Comparison of ENCODE assay signal across 6 cellular contexts in genomic region chr12:55818140-55818728, GRCh38. TPM values are rescaled to one million over a fixed set of nuclear protein-coding genes. Genes with fewer than 3 reads are reported as not detected.
DNase-seq lines count a peak whose midpoint lies in the region; ATAC-seq and TF ChIP-seq lines count a peak whose summit lies in the region.

No MANE protein-coding gene starts in this region.

- no peak overlapping the region for H3K27ac ChIP-seq in mesodermal cell (ENCODE audit: low read depth, low read length, severe bottlenecking)

- intact Hi-C loops in activated CD8-positive, alpha-beta T cell treated with anti-CD3 and anti-CD28 coated beads for 36 hours (cut with micrococcal nuclease) = loop anchor here (5.0 kb wide), 1 partner anchor 81 kb away; no protein-coding TSS in a partner anchor

- H3K4me1 Mint-ChIP-seq in activated CD8-positive, alpha-beta T cell treated with anti-CD3 and anti-CD28 coated beads for 36 hours (ENCODE audit: low read depth) = peaks cover 38% of the 10 kb centered on the region
- peaks cover 13% of the 10 kb centered on the region for H3K4me1 Mint-ChIP-seq in glutamatergic neuron (ENCODE audit: low read depth, unreplicated experiment)

- H3K9me3 Mint-ChIP-seq in activated CD8-positive, alpha-beta T cell treated with anti-CD3 and anti-CD28 coated beads for 36 hours = no peaks in the 10 kb centered on the region
- peaks cover 3% of the 10 kb centered on the region for H3K9me3 Mint-ChIP-seq in glutamatergic neuron (ENCODE audit: unreplicated experiment)

- CTCF ChIA-PET in activated CD8-positive, alpha-beta T cell treated with anti-CD3 and anti-CD28 coated beads for 36 hours (lab: Charles Lee) = interaction anchor here (1.0 to 4.7 kb wide), 14 partner anchors 9 to 193 kb away, joined by 3 to 34 read pairs (median 7); partner anchors contain the start of genes DNAJC14, PYM1 and RAB5B

- no peak overlapping the region for H3K4me3 Mint-ChIP-seq in activated CD8-positive, alpha-beta T cell treated with anti-CD3 and anti-CD28 coated beads for 36 hours
- H3K4me3 Mint-ChIP-seq in glutamatergic neuron (ENCODE audit: unreplicated experiment) = no peak overlapping the region

- TF ChIP-seq CTCF in activated CD8-positive, alpha-beta T cell treated with anti-CD3 and anti-CD28 coated beads for 36 hours (IDR thresholded peaks at IDR 0.05) = no peak
- TF ChIP-seq CTCF in glutamatergic neuron (IDR thresholded peaks at IDR 0.05; ENCODE audit: partially characterized antibody, unreplicated experiment) = no peak

- peaks cover 72% of the 10 kb centered on the region for H3K36me3 ChIP-seq in mesodermal cell (ENCODE audit: control insufficient read depth, insufficient read depth, low read length)

- peaks cover 29% of the 10 kb centered on the region for H3K36me3 Mint-ChIP-seq in activated CD8-positive, alpha-beta T cell treated with anti-CD3 and anti-CD28 coated beads for 36 hours (ENCODE audit: low read depth)
- no peaks in the 10 kb centered on the region for H3K36me3 Mint-ChIP-seq in glutamatergic neuron (ENCODE audit: unreplicated experiment)

- peak; percentile 20 for ATAC-seq in HG02870 (IDR thresholded peaks at IDR 0.05; ENCODE audit: unreplicated experiment)
- ATAC-seq in activated CD8-positive, alpha-beta T cell treated with anti-CD3 and anti-CD28 coated beads for 36 hours = peak; percentile 45

- 1 to 6% methylated on average over 12 to 14 of the region's 17 CpGs for WGBS in mesodermal cell (ENCODE audit: insufficient coverage in 2 of 2), 2 experiments

- H3K27me3 Mint-ChIP-seq in activated CD8-positive, alpha-beta T cell treated with anti-CD3 and anti-CD28 coated beads for 36 hours = no peaks in the 10 kb centered on the region
- H3K27me3 Mint-ChIP-seq in glutamatergic neuron (ENCODE audit: unreplicated experiment) = no peaks in the 10 kb centered on the region

- DNase-seq in activated CD8-positive, alpha-beta T cell treated with anti-CD3 and anti-CD28 coated beads for 36 hours = no peak
- DNase-seq in glutamatergic neuron = no peak
- DNase-seq in stimulated activated CD4-positive, alpha-beta T cell treated with anti-CD3 and anti-CD28 coated beads, Interleukin-4, amount 100 ng/mL, for 4 hours = no peak

- H3K9me3 ChIP-seq in mesodermal cell (ENCODE audit: control insufficient read depth, low read length) = no peaks in the 10 kb centered on the region

- no peak overlapping the region for H3K27ac Mint-ChIP-seq in activated CD8-positive, alpha-beta T cell treated with anti-CD3 and anti-CD28 coated beads for 36 hours
- H3K27ac Mint-ChIP-seq in glutamatergic neuron (ENCODE audit: unreplicated experiment) = no peak overlapping the region

- H3K4me1 ChIP-seq in mesodermal cell (ENCODE audit: control insufficient read depth, insufficient read depth, low read length, poor library complexity, severe bottlenecking) = peaks cover 18% of the 10 kb centered on the region

- H3K4me3 ChIP-seq in GM08714 (ENCODE audit: low read length) = peak overlapping the region; percentile 92
- H3K4me3 ChIP-seq in mesodermal cell (ENCODE audit: extremely low read depth, insufficient read depth, low read length, poor library complexity, severe bottlenecking) = peak overlapping the region; percentile 97

- POLR2A ChIA-PET in activated CD8-positive, alpha-beta T cell treated with anti-CD3 and anti-CD28 coated beads for 36 hours (lab: Charles Lee) = interaction anchor here (0.7 to 6.0 kb wide), 7 partner anchors 11 to 122 kb away, joined by 3 to 60 read pairs (median 5); partner anchors contain the start of genes DGKA, DNAJC14 and PYM1

RNA-seq across cellular contexts. Expression of gene ORMDL2, which starts 0.4 kb away (rescaled TPM):
- 10 to 100 TPM; 24.2 to 27.0 TPM for total RNA-seq in activated CD8-positive, alpha-beta T cell treated with anti-CD3 and anti-CD28 coated beads for 36 hours
- 39.3 TPM for polyA plus RNA-seq in mesodermal cell (2013, experiment 1 of 2)
- 35.5 TPM for polyA plus RNA-seq in mesodermal cell (2013, experiment 2 of 2)
- total RNA-seq in glutamatergic neuron (ENCODE audit: unreplicated experiment) = 47.6 TPM

RNA-seq across cellular contexts. Expression of gene SARNP, which starts 0.7 kb away (rescaled TPM):
- 10 to 100 TPM; 93.9 to 94.0 TPM for total RNA-seq in activated CD8-positive, alpha-beta T cell treated with anti-CD3 and anti-CD28 coated beads for 36 hours
- polyA plus RNA-seq in mesodermal cell (2013, experiment 1 of 2) = 150 TPM
- 161 TPM for polyA plus RNA-seq in mesodermal cell (2013, experiment 2 of 2)
- 98.7 TPM for total RNA-seq in glutamatergic neuron (ENCODE audit: unreplicated experiment)

RNA-seq across cellular contexts. Expression of gene DNAJC14, which starts 11.2 kb away (rescaled TPM):
- 10 to 100 TPM; 23.1 to 23.7 TPM for total RNA-seq in activated CD8-positive, alpha-beta T cell treated with anti-CD3 and anti-CD28 coated beads for 36 hours
- polyA plus RNA-seq in mesodermal cell (2013, experiment 1 of 2) = 27.5 TPM
- polyA plus RNA-seq in mesodermal cell (2013, experiment 2 of 2) = 22.8 TPM
- total RNA-seq in glutamatergic neuron (ENCODE audit: unreplicated experiment) = 37.6 TPM

RNA-seq across cellular contexts. Expression of gene MMP19, which starts 24.5 kb away (rescaled TPM):
- not detected for total RNA-seq in activated CD8-positive, alpha-beta T cell treated with anti-CD3 and anti-CD28 coated beads for 36 hours
- polyA plus RNA-seq in mesodermal cell (2013, experiment 1 of 2) = 4.6 TPM
- polyA plus RNA-seq in mesodermal cell (2013, experiment 2 of 2) = 4.5 TPM
- not detected for total RNA-seq in glutamatergic neuron (ENCODE audit: unreplicated experiment)
